In the genomic region with DNA sequence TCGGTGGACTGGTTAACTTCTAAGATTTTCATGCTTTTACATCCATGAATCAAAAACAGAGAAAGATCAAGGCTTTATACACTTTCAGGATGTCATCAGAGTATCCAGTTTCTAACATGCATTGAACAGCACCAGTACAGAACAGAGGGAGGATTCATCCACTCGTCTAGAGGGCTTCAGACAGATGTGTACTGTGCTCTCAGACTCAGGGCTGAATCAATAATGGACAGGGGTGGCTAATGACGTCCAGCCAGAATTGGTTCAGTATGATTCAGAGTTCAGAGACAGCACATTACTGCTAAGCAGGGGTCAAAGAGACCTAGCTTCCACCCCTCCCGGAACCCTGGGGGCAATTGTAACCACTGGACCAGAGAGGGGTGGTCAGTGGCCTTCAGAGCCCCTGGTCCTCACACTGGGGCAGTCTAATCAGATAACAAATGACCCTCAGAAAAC, we compare ENCODE assay signal across 1 cellular context.
TF ChIP-seq lines count a peak whose summit lies in the region.

No MANE protein-coding gene starts in this region.

TF ChIP-seq in HepG2, 621 proteins besides CTCF, POLR2A, EP300 and RAD21 (continued from another document and continues in another):
- TF ChIP-seq ZNF232 (CRISPR knock-in tag; IDR thresholded peaks at IDR 0.05; ENCODE audit: borderline replicate concordance) (peak; percentile 27; the same call in 1 of the 2 replicates), ZNF678 (CRISPR knock-in tag; IDR thresholded peaks at IDR 0.05) (no peak), ZSCAN20 (CRISPR knock-in tag; IDR thresholded peaks at IDR 0.05; ENCODE audit: borderline replicate concordance) (0 out of 2 replicates have a peak, but pooled peaks have one; percentile 60), ZIK1 (CRISPR knock-in tag; IDR thresholded peaks at IDR 0.05; ENCODE audit: borderline replicate concordance, low read depth) (no peak), REL (CRISPR knock-in tag; conservative IDR thresholded peaks at IDR 0.05) (no peak), IRX3 (CRISPR knock-in tag; IDR thresholded peaks at IDR 0.05; ENCODE audit: borderline replicate concordance, low read depth) (no peak), MIXL1 (CRISPR knock-in tag; IDR thresholded peaks at IDR 0.05) (peak; percentile 93), ZKSCAN8 (CRISPR knock-in tag; IDR thresholded peaks at IDR 0.05; ENCODE audit: borderline replicate concordance) (peak; percentile 62; the same call in 1 of the 2 replicates), IKZF4 (CRISPR knock-in tag; IDR thresholded peaks at IDR 0.05; ENCODE audit: borderline replicate concordance, low read depth, not compliant biosample characterization) (no peak), ZNF773 (CRISPR knock-in tag; IDR thresholded peaks at IDR 0.05; ENCODE audit: borderline replicate concordance) (no peak), ZNF468 (CRISPR knock-in tag; IDR thresholded peaks at IDR 0.05) (no peak), ZNF850 (CRISPR knock-in tag; conservative IDR thresholded peaks at IDR 0.05) (peak; percentile 96; the same call in 1 of the 2 replicates), EHMT2 (IDR thresholded peaks at IDR 0.05; ENCODE audit: borderline replicate concordance, low read depth, low read length) (peak; percentile 39; the same call in 1 of the 2 replicates), HNRNPLL (IDR thresholded peaks at IDR 0.05; ENCODE audit: low read depth, low read length, poor library complexity, severe bottlenecking) (no peak), JARID2 (CRISPR knock-in tag; IDR thresholded peaks at IDR 0.05; ENCODE audit: insufficient replicate concordance) (no peak), ZKSCAN1 (IDR thresholded peaks at IDR 0.05; ENCODE audit: low read length) (no peak), ZNF333 (CRISPR knock-in tag; IDR thresholded peaks at IDR 0.05; ENCODE audit: borderline replicate concordance) (no peak), SMYD3 (CRISPR knock-in tag; IDR thresholded peaks at IDR 0.05) (no peak; the same call in 1 of the 2 replicates), TBP (CRISPR knock-in tag; IDR thresholded peaks at IDR 0.05) (no peak), MLLT10 (CRISPR knock-in tag; IDR thresholded peaks at IDR 0.05) (no peak), SIN3B (IDR thresholded peaks at IDR 0.05; ENCODE audit: low read length) (no peak), ZFP62 (CRISPR knock-in tag; IDR thresholded peaks at IDR 0.05) (no peak), U2AF1 (optimal IDR thresholded peaks at IDR 0.05; ENCODE audit: low read depth, low read length) (no peak), GABPB1 (CRISPR knock-in tag; IDR thresholded peaks at IDR 0.05) (no peak), ZNF441 (CRISPR knock-in tag; IDR thresholded peaks at IDR 0.05; ENCODE audit: borderline replicate concordance) (no peak), TBL1XR1 (IDR thresholded peaks at IDR 0.05; ENCODE audit: borderline replicate concordance, low read length, partially characterized antibody) (peak; percentile 23)
- TF ChIP-seq, protein P1, sequence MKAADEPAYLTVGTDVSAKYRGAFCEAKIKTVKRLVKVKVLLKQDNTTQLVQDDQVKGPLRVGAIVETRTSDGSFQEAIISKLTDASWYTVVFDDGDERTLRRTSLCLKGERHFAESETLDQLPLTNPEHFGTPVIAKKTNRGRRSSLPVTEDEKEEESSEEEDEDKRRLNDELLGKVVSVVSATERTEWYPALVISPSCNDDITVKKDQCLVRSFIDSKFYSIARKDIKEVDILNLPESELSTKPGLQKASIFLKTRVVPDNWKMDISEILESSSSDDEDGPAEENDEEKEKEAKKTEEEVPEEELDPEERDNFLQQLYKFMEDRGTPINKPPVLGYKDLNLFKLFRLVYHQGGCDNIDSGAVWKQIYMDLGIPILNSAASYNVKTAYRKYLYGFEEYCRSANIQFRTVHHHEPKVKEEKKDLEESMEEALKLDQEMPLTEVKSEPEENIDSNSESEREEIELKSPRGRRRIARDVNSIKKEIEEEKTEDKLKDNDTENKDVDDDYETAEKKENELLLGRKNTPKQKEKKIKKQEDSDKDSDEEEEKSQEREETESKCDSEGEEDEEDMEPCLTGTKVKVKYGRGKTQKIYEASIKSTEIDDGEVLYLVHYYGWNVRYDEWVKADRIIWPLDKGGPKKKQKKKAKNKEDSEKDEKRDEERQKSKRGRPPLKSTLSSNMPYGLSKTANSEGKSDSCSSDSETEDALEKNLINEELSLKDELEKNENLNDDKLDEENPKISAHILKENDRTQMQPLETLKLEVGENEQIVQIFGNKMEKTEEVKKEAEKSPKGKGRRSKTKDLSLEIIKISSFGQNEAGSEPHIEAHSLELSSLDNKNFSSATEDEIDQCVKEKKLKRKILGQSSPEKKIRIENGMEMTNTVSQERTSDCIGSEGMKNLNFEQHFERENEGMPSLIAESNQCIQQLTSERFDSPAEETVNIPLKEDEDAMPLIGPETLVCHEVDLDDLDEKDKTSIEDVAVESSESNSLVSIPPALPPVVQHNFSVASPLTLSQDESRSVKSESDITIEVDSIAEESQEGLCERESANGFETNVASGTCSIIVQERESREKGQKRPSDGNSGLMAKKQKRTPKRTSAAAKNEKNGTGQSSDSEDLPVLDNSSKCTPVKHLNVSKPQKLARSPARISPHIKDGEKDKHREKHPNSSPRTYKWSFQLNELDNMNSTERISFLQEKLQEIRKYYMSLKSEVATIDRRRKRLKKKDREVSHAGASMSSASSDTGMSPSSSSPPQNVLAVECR (CRISPR knock-in tag; IDR thresholded peaks at IDR 0.05; ENCODE audit: borderline replicate concordance): no peak; the same call in 1 of the 2 replicates
- TF ChIP-seq, protein P2, sequence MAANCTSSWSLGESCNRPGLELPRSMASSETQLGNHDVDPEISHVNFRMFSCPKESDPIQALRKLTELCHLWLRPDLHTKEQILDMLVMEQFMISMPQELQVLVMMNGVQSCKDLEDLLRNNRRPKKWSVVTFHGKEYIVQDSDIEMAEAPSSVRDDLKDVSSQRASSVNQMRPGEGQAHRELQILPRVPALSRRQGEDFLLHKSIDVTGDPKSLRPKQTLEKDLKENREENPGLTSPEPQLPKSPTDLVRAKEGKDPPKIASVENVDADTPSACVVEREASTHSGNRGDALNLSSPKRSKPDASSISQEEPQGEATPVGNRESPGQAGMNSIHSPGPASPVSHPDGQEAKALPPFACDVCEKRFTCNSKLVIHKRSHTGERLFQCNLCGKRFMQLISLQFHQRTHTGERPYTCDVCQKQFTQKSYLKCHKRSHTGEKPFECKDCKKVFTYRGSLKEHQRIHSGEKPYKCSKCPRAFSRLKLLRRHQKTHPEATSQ (CRISPR knock-in tag; IDR thresholded peaks at IDR 0.05; ENCODE audit: borderline replicate concordance): peak; percentile 46; the same call in 1 of the 2 replicates
- TF ChIP-seq, protein P3, sequence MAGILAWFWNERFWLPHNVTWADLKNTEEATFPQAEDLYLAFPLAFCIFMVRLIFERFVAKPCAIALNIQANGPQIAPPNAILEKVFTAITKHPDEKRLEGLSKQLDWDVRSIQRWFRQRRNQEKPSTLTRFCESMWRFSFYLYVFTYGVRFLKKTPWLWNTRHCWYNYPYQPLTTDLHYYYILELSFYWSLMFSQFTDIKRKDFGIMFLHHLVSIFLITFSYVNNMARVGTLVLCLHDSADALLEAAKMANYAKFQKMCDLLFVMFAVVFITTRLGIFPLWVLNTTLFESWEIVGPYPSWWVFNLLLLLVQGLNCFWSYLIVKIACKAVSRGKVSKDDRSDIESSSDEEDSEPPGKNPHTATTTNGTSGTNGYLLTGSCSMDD (CRISPR knock-in tag; IDR thresholded peaks at IDR 0.05): no peak
- TF ChIP-seq, protein P4, sequence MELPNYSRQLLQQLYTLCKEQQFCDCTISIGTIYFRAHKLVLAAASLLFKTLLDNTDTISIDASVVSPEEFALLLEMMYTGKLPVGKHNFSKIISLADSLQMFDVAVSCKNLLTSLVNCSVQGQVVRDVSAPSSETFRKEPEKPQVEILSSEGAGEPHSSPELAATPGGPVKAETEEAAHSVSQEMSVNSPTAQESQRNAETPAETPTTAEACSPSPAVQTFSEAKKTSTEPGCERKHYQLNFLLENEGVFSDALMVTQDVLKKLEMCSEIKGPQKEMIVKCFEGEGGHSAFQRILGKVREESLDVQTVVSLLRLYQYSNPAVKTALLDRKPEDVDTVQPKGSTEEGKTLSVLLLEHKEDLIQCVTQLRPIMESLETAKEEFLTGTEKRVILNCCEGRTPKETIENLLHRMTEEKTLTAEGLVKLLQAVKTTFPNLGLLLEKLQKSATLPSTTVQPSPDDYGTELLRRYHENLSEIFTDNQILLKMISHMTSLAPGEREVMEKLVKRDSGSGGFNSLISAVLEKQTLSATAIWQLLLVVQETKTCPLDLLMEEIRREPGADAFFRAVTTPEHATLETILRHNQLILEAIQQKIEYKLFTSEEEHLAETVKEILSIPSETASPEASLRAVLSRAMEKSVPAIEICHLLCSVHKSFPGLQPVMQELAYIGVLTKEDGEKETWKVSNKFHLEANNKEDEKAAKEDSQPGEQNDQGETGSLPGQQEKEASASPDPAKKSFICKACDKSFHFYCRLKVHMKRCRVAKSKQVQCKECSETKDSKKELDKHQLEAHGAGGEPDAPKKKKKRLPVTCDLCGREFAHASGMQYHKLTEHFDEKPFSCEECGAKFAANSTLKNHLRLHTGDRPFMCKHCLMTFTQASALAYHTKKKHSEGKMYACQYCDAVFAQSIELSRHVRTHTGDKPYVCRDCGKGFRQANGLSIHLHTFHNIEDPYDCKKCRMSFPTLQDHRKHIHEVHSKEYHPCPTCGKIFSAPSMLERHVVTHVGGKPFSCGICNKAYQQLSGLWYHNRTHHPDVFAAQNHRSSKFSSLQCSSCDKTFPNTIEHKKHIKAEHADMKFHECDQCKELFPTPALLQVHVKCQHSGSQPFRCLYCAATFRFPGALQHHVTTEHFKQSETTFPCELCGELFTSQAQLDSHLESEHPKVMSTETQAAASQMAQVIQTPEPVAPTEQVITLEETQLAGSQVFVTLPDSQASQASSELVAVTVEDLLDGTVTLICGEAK (IDR thresholded peaks at IDR 0.05): no peak
- TF ChIP-seq, protein P4 (CRISPR knock-in tag; IDR thresholded peaks at IDR 0.05): no peak
- TF ChIP-seq, protein P5, sequence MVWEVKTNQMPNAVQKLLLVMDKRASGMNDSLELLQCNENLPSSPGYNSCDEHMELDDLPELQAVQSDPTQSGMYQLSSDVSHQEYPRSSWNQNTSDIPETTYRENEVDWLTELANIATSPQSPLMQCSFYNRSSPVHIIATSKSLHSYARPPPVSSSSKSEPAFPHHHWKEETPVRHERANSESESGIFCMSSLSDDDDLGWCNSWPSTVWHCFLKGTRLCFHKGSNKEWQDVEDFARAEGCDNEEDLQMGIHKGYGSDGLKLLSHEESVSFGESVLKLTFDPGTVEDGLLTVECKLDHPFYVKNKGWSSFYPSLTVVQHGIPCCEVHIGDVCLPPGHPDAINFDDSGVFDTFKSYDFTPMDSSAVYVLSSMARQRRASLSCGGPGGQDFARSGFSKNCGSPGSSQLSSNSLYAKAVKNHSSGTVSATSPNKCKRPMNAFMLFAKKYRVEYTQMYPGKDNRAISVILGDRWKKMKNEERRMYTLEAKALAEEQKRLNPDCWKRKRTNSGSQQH (CRISPR knock-in tag; IDR thresholded peaks at IDR 0.05; ENCODE audit: low read depth): 0 out of 2 replicates have a peak, but pooled peaks have one; percentile 42
- TF ChIP-seq, protein P6, sequence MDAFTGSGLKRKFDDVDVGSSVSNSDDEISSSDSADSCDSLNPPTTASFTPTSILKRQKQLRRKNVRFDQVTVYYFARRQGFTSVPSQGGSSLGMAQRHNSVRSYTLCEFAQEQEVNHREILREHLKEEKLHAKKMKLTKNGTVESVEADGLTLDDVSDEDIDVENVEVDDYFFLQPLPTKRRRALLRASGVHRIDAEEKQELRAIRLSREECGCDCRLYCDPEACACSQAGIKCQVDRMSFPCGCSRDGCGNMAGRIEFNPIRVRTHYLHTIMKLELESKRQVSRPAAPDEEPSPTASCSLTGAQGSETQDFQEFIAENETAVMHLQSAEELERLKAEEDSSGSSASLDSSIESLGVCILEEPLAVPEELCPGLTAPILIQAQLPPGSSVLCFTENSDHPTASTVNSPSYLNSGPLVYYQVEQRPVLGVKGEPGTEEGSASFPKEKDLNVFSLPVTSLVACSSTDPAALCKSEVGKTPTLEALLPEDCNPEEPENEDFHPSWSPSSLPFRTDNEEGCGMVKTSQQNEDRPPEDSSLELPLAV (CRISPR knock-in tag; conservative IDR thresholded peaks at IDR 0.05; ENCODE audit: low read depth): no peak
- TF ChIP-seq, protein P7, sequence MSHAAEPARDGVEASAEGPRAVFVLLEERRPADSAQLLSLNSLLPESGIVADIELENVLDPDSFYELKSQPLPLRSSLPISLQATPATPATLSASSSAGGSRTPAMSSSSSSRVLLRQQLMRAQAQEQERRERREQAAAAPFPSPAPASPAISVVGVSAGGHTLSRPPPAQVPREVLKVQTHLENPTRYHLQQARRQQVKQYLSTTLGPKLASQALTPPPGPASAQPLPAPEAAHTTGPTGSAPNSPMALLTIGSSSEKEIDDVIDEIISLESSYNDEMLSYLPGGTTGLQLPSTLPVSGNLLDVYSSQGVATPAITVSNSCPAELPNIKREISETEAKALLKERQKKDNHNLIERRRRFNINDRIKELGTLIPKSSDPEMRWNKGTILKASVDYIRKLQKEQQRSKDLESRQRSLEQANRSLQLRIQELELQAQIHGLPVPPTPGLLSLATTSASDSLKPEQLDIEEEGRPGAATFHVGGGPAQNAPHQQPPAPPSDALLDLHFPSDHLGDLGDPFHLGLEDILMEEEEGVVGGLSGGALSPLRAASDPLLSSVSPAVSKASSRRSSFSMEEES (CRISPR knock-in tag; IDR thresholded peaks at IDR 0.05): no peak
- TF ChIP-seq, protein P8, sequence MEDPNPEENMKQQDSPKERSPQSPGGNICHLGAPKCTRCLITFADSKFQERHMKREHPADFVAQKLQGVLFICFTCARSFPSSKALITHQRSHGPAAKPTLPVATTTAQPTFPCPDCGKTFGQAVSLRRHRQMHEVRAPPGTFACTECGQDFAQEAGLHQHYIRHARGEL (CRISPR knock-in tag; IDR thresholded peaks at IDR 0.05): no peak
